In the genomic region with DNA sequence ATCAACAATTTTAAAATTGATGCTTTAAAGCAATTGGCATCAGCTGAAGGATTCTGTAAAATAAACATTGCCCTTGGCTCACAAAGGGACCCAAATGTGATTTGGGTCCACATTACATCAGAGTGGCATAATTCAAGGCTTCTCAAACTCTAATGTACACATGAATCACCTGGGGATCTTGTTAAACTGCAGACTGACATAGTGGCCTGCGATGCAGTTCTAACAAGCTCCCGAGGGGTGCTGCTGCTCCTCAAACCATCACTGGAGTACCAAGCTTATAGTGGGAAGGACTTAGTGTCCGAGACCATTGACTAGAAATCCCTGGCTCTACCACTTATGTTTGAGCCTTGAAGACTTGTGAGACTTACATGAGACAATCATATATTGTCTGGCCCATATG, we compare ENCODE assay signal across 22 cellular contexts.
"Had no signal": no experiment of that assay in that cellular context is flagged by ENCODE, and none has a peak within 500 bp of the region (broad histone marks: within the 10 kb centered on the region; RNA-seq: fewer than 3 reads in every experiment).

No MANE protein-coding gene starts in this region.

- H3K9me3 Mint-ChIP-seq: activated T-helper 1 cell treated with anti-CD3 and anti-CD28 coated beads, Interleukin-12 subunit alpha, Interleukin-12 subunit beta, Interleukin-2, Interleukin-4 antibody, amounts not matched to agents 30 ng/mL and 10 ng/mL and 1 ng/mL, durations not matched to agents 14 hours and 24 hours and 36 hours; memory B cell; nephron; type B pancreatic cell had no signal

- DNase-seq: activated CD4-positive, alpha-beta T cell treated with anti-CD3 and anti-CD28 coated beads for 1 hour; activated CD4-positive, alpha-beta T cell treated with anti-CD3 and anti-CD28 coated beads, Interleukin-2, amount 50 U/mL, for 1 hour; activated CD8-positive, alpha-beta T cell treated with anti-CD3 and anti-CD28 coated beads, Interleukin-2, amount 10 ng/mL, durations not matched to agents 7 days and 5 days; activated gamma-delta T cell; activated naive CD4-positive, alpha-beta T cell treated with anti-CD3 and anti-CD28 coated beads, Interleukin-2, amount 50 U/mL, for 16 hours; aorta; brain microvascular endothelial cell; caudate nucleus; effector memory CD4-positive, alpha-beta T cell; gastrocnemius medialis; hippocampal formation; sigmoid colon; stimulated activated CD4-positive, alpha-beta T cell treated with anti-CD3 and anti-CD28 coated beads, Interleukin-4, amount 100 ng/mL, for 1 hour; stimulated activated naive CD4-positive, alpha-beta T cell treated with Interleukin-2 at 50 U/mL for 16 hours; T-helper 1 cell; WERI-Rb-1 had no signal

- H3K4me1 Mint-ChIP-seq: memory B cell, nephron had no signal

- H3K36me3 Mint-ChIP-seq: memory B cell had no signal

- H3K27me3 Mint-ChIP-seq: type B pancreatic cell had no signal

- H3K27ac Mint-ChIP-seq: activated CD8-positive, alpha-beta T cell treated with anti-CD3 and anti-CD28 coated beads, Interleukin-2, amount 10 ng/mL, durations not matched to agents 7 days and 5 days; activated T-helper 1 cell treated with anti-CD3 and anti-CD28 coated beads, Interleukin-12 subunit alpha, Interleukin-12 subunit beta, Interleukin-2, Interleukin-4 antibody, amounts not matched to agents 30 ng/mL and 10 ng/mL and 1 ng/mL, durations not matched to agents 14 hours and 24 hours and 36 hours; memory B cell; nephron; type B pancreatic cell had no signal

- H3K4me3 Mint-ChIP-seq: activated CD8-positive, alpha-beta T cell treated with anti-CD3 and anti-CD28 coated beads, Interleukin-2, amount 10 ng/mL, durations not matched to agents 7 days and 5 days; activated T-helper 1 cell treated with anti-CD3 and anti-CD28 coated beads, Interleukin-12 subunit alpha, Interleukin-12 subunit beta, Interleukin-2, Interleukin-4 antibody, amounts not matched to agents 30 ng/mL and 10 ng/mL and 1 ng/mL, durations not matched to agents 14 hours and 24 hours and 36 hours; memory B cell; nephron; type B pancreatic cell had no signal

- H3K4me3 ChIP-seq: gastrocnemius medialis, sigmoid colon, thoracic aorta had no signal

- ATAC-seq: activated CD8-positive, alpha-beta T cell treated with anti-CD3 and anti-CD28 coated beads, Interleukin-2, amount 10 ng/mL, durations not matched to agents 7 days and 5 days; esophagus mucosa had no signal
